ENCODE assay signal across 20 cellular contexts in the genomic region with DNA sequence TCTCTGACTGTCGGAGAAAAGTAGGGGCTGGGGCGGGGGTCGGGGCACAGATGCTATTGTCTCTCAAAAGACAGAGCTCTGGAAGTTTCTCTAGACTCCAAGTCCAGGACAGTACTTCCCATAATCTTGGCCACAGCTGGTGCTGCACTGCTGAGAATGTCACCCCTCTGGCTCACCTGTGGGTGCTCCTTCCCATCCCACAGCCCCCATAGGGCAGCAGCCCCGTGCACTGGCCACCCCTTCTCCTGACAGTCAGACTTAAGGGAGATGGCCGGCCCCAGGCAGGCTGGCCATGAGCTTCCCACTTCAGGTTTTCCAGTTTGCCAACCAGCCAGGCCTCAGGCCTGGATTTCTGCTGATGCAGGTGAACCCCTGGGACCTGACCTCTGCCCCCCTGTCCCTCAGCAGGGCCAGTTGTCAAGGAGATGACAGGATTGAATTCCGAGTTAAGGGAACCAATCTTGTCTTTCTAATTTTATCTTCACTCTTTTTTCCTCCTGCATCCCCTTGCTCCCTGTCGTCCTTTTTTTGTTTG.
A peak's percentile ranks its signal among the peaks of the same experiment; 100 is the strongest.
DNase-seq lines count a peak whose midpoint lies in the region; ATAC-seq and TF ChIP-seq lines count a peak whose summit lies in the region.
"Had no signal": no experiment of that assay in that cellular context is flagged by ENCODE, and none has a peak within 500 bp of the region (broad histone marks: within the 10 kb centered on the region; RNA-seq: fewer than 3 reads in every experiment).

No MANE protein-coding gene starts in this region.

- H3K4me3 Mint-ChIP-seq in nephron progenitor cell: no peak overlapping the region
- H3K4me3 Mint-ChIP-seq in activated naive CD4-positive, alpha-beta T cell treated with anti-CD3 and anti-CD28 coated beads, Interleukin-2, amount 10 ng/mL, durations not matched to agents 7 days and 5 days: no peak overlapping the region
- H3K4me3 Mint-ChIP-seq: B cell; CD4-positive, CD25-positive, alpha-beta regulatory T cell; CD8-positive, alpha-beta T cell; GM23338; H9 had no signal

- ATAC-seq in HG02885 (IDR thresholded peaks at IDR 0.05; ENCODE audit: poor library complexity, unreplicated experiment): no peak
- ATAC-seq: CD8-positive, alpha-beta T cell; GM12878; GM23338; HCT116 had no signal

- H3K36me3 Mint-ChIP-seq in nephron progenitor cell (ENCODE audit: low read depth): no peaks in the 10 kb centered on the region
- no peaks in the 10 kb centered on the region for H3K36me3 Mint-ChIP-seq in activated naive CD4-positive, alpha-beta T cell treated with anti-CD3 and anti-CD28 coated beads, Interleukin-2, amount 10 ng/mL, durations not matched to agents 7 days and 5 days
- H3K36me3 Mint-ChIP-seq: CD4-positive, CD25-positive, alpha-beta regulatory T cell; CD8-positive, alpha-beta T cell had no signal

- CTCF ChIA-PET in activated naive CD4-positive, alpha-beta T cell treated with anti-CD3 and anti-CD28 coated beads, Interleukin-2, amount 10 ng/mL, durations not matched to agents 7 days and 5 days (lab: Charles Lee): no interaction called here

- no peaks in the 10 kb centered on the region for H3K9me3 Mint-ChIP-seq in nephron progenitor cell
- H3K9me3 Mint-ChIP-seq in activated naive CD4-positive, alpha-beta T cell treated with anti-CD3 and anti-CD28 coated beads, Interleukin-2, amount 10 ng/mL, durations not matched to agents 7 days and 5 days: no peaks in the 10 kb centered on the region
- H3K9me3 Mint-ChIP-seq: CD8-positive, alpha-beta T cell; GM23338; H9 had no signal

- no peak overlapping the region for H3K9ac ChIP-seq in parathyroid adenoma
- H3K9ac ChIP-seq: BLaER1 had no signal

- H3K4me1 ChIP-seq in parathyroid adenoma: no peaks in the 10 kb centered on the region
- H3K4me1 ChIP-seq: BLaER1, Caco-2 had no signal

- H3K27ac ChIP-seq in parathyroid adenoma: no peak overlapping the region
- H3K27ac ChIP-seq: 22Rv1, BLaER1, C4-2B had no signal

- H3K27ac Mint-ChIP-seq in nephron progenitor cell: no peak overlapping the region
- H3K27ac Mint-ChIP-seq in activated naive CD4-positive, alpha-beta T cell treated with anti-CD3 and anti-CD28 coated beads, Interleukin-2, amount 10 ng/mL, durations not matched to agents 7 days and 5 days: no peak overlapping the region
- H3K27ac Mint-ChIP-seq: B cell; CD4-positive, CD25-positive, alpha-beta regulatory T cell; CD8-positive, alpha-beta T cell; H9 had no signal

- H3K36me3 ChIP-seq in parathyroid adenoma (ENCODE audit: control insufficient read depth, insufficient read depth, low read length): no peaks in the 10 kb centered on the region
- H3K36me3 ChIP-seq: BLaER1 had no signal

- TF ChIP-seq CTCF in nephron progenitor cell (IDR thresholded peaks at IDR 0.05) (no peak), parathyroid adenoma (IDR thresholded peaks at IDR 0.05) (no peak)

- peaks cover 46% of the 10 kb centered on the region for H3K4me1 Mint-ChIP-seq in nephron progenitor cell
- H3K4me1 Mint-ChIP-seq in activated naive CD4-positive, alpha-beta T cell treated with anti-CD3 and anti-CD28 coated beads, Interleukin-2, amount 10 ng/mL, durations not matched to agents 7 days and 5 days: no peaks in the 10 kb centered on the region
- H3K4me1 Mint-ChIP-seq: B cell; CD4-positive, CD25-positive, alpha-beta regulatory T cell had no signal

- H2AFZ ChIP-seq in parathyroid adenoma: peak overlapping the region; percentile 34

- no peaks in the 10 kb centered on the region for H3K27me3 ChIP-seq in parathyroid adenoma (ENCODE audit: control insufficient read depth, insufficient read depth, low read length)
- H3K27me3 ChIP-seq: BLaER1 had no signal

- peaks cover 5% of the 10 kb centered on the region for H3K27me3 Mint-ChIP-seq in nephron progenitor cell (ENCODE audit: low read depth, poor library complexity)
- H3K27me3 Mint-ChIP-seq in activated naive CD4-positive, alpha-beta T cell treated with anti-CD3 and anti-CD28 coated beads, Interleukin-2, amount 10 ng/mL, durations not matched to agents 7 days and 5 days: peaks cover 20% of the 10 kb centered on the region

- no peaks in the 10 kb centered on the region for H3K79me2 ChIP-seq in parathyroid adenoma

- H3K4me3 ChIP-seq in parathyroid adenoma (ENCODE audit: low read depth, low read length): no peak overlapping the region
- H3K4me3 ChIP-seq: BLaER1, GM12878, GM23338 had no signal

- H3K4me2 ChIP-seq in parathyroid adenoma (ENCODE audit: low read length): no peak overlapping the region
- H3K4me2 ChIP-seq: BLaER1, GM23338 had no signal

- H3K9me3 ChIP-seq in parathyroid adenoma (ENCODE audit: control insufficient read depth, low read length): no peaks in the 10 kb centered on the region
- H3K9me3 ChIP-seq: BLaER1, Caco-2 had no signal

- peak; percentile 24 for DNase-seq in NCI-H69 (lab: John Stamatoyannopoulos, UW)
- DNase-seq in nephron progenitor cell: peak; percentile 44
- no peak for DNase-seq in dedifferentiated amniotic fluid mesenchymal stem cell (ENCODE audit: extremely low spot score)
- no peak for DNase-seq in activated naive CD4-positive, alpha-beta T cell treated with anti-CD3 and anti-CD28 coated beads, Interleukin-2, amount 10 ng/mL, durations not matched to agents 7 days and 5 days
- DNase-seq: Caco-2; CD4-positive, CD25-positive, alpha-beta regulatory T cell; CD8-positive, alpha-beta T cell; DMS153; EL; GDM1; H9 had no signal

Comparison
In these comparisons a context has a peak if more than half of its experiments do, and no peak if none do; other contexts are left out.
1. DNase-seq: peak in NCI-H69 (single experiment) and nephron progenitor cell (single experiment); none in dedifferentiated amniotic fluid mesenchymal stem cell (single experiment) and activated naive CD4-positive, alpha-beta T cell treated with anti-CD3 and anti-CD28 coated beads, Interleukin-2, amount 10 ng/mL, durations not matched to agents 7 days and 5 days (single experiment).